ENCODE assay signal across 21 cellular contexts in the genomic region with DNA sequence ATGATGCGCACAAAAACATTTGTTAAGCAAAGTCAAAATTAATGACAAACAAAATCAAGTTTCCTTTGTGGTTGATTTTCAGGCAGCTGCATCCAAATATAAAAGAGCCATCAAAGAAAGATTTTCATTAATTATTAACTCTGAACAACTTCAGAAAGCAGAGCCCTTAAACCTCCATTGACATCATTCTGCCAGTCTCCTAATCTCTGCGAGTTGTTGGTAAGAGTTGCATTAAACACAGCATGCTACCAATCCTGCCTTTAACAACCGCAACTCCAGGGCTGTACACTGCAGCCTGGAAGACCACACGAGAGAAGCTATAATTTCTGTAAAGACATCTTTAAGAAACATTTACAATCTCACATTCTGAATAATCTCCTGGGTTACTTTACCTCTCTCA.
"Had no signal": no experiment of that assay in that cellular context is flagged by ENCODE, and none has a peak within 500 bp of the region (broad histone marks: within the 10 kb centered on the region; RNA-seq: fewer than 3 reads in every experiment).

No MANE protein-coding gene starts in this region.

- H3K27me3 ChIP-seq: foreskin keratinocyte, right atrium auricular region, stomach had no signal

- H3K9me3 ChIP-seq: right atrium auricular region, stomach, thoracic aorta, transverse colon had no signal

- H3K36me3 Mint-ChIP-seq: immature natural killer cell, naive B cell had no signal

- H3K27ac Mint-ChIP-seq: endodermal cell, immature natural killer cell, naive B cell had no signal

- H3K27me3 Mint-ChIP-seq: naive B cell had no signal

- H3K9me3 Mint-ChIP-seq: endodermal cell, nephron had no signal

- H3K36me3 ChIP-seq: right atrium auricular region, stomach, thoracic aorta, transverse colon had no signal

- H3K4me3 ChIP-seq: coronary artery, lung, right atrium auricular region, stomach, thoracic aorta, transverse colon had no signal

- DNase-seq: effector CD4-positive, alpha-beta T cell; endodermal cell; erythroblast; foreskin keratinocyte; immature natural killer cell; left colon; left ventricle myocardium superior; mesendoderm; naive B cell; posterior cingulate gyrus; small intestine; stimulated activated CD4-positive, alpha-beta T cell treated with anti-CD3 and anti-CD28 coated beads, Interleukin-12 subunit alpha, Interleukin-12 subunit beta, amount 100 ng/mL, for 4 hours; stimulated activated naive CD4-positive, alpha-beta T cell; stomach; substantia nigra; transverse colon had no signal

- H3K4me3 Mint-ChIP-seq: endodermal cell, immature natural killer cell, naive B cell, nephron had no signal

- ATAC-seq: foreskin keratinocyte, left colon, left ventricle myocardium superior had no signal

- H3K27ac ChIP-seq: coronary artery, foreskin keratinocyte, right atrium auricular region, stomach, thoracic aorta, transverse colon had no signal

- H3K4me1 Mint-ChIP-seq: immature natural killer cell, naive B cell, nephron had no signal

- H3K4me1 ChIP-seq: foreskin keratinocyte, right atrium auricular region, stomach, transverse colon had no signal
